15 cellular contexts compared by ENCODE assay signal in the genomic region with DNA sequence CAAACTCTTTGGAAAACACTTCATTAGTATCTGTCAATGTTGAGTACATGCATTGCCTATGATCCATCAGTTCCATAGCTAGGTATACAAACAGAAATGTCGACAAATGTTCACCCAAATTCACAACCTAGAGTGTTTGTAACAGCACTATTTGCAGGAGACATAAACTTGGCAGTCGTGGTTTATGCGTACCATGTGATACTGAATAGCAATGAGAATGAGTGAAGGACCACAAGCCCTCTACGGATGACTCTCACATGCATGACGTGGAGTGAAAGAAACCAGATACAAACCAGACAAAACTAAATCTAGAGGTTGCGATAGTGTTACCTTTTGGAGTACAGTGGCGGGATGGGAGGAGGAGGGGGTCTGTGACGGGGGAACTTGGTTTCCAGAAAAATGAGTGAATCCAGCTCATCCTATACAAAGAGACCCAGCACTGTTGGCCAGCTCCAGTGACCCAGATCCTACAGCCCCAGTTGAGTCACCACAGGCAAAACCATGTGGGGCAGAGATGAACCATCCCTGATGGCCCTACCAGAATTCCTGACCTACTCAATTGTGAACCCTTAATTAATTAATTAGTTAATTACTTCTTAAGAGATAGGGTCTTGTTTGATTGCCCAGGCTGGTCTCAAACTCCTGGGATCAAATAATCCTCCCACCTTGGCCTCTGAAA. TPM values are rescaled to one million over a fixed set of nuclear protein-coding genes. Genes with fewer than 3 reads are reported as not detected.
DNase-seq lines count a peak whose midpoint lies in the region; ATAC-seq and TF ChIP-seq lines count a peak whose summit lies in the region.
"Had no signal": no experiment of that assay in that cellular context is flagged by ENCODE, and none has a peak within 500 bp of the region (broad histone marks: within the 10 kb centered on the region; RNA-seq: fewer than 3 reads in every experiment).

No MANE protein-coding gene starts in this region.

- POLR2A ChIA-PET in activated CD8-positive, alpha-beta T cell treated with anti-CD3 and anti-CD28 coated beads for 36 hours (lab: Charles Lee) = no interaction called here
- POLR2A ChIA-PET in activated CD8-positive, alpha-beta T cell treated with anti-CD3 and anti-CD28 coated beads, Interleukin-2, amount 10 ng/mL, durations not matched to agents 7 days and 5 days (lab: Charles Lee) = no interaction called here

- H3K36me3 ChIP-seq in heart right ventricle = no peaks in the 10 kb centered on the region
- no peaks in the 10 kb centered on the region for H3K36me3 ChIP-seq in lower lobe of right lung

- H3K27me3 ChIP-seq in heart right ventricle (peaks cover 0 to 4% (median 0%) of the 10 kb centered on the region in 7 donors), lower lobe of right lung (ENCODE audit: low read depth) (no peaks in the 10 kb centered on the region)

- intact Hi-C loops in activated CD8-positive, alpha-beta T cell treated with anti-CD3 and anti-CD28 coated beads for 36 hours (cut with micrococcal nuclease) = no loop called here
- intact Hi-C loops in heart right ventricle (cut with DNase I) (no loop called here), cardiac septum (cut with DNase I) (no loop called here), lower lobe of right lung (cut with DNase I) (no loop called here)

- no peaks in the 10 kb centered on the region for H3K27me3 Mint-ChIP-seq in activated CD8-positive, alpha-beta T cell treated with anti-CD3 and anti-CD28 coated beads for 36 hours
- H3K27me3 Mint-ChIP-seq in activated CD8-positive, alpha-beta T cell treated with anti-CD3 and anti-CD28 coated beads, Interleukin-2, amount 10 ng/mL, durations not matched to agents 7 days and 5 days (ENCODE audit: low read depth) = no peaks in the 10 kb centered on the region
- H3K27me3 Mint-ChIP-seq in stimulated activated naive CD8-positive, alpha-beta T cell treated with anti-CD3 and anti-CD28 coated beads, Interleukin-15, amount 100 ng/mL, for 72 hours = no peaks in the 10 kb centered on the region

- no peak overlapping the region for H3K27ac Mint-ChIP-seq in activated CD8-positive, alpha-beta T cell treated with anti-CD3 and anti-CD28 coated beads for 36 hours
- no peak overlapping the region for H3K27ac Mint-ChIP-seq in activated CD8-positive, alpha-beta T cell treated with anti-CD3 and anti-CD28 coated beads, Interleukin-2, amount 10 ng/mL, durations not matched to agents 7 days and 5 days
- H3K27ac Mint-ChIP-seq in stimulated activated naive CD8-positive, alpha-beta T cell treated with anti-CD3 and anti-CD28 coated beads, Interleukin-15, amount 100 ng/mL, for 72 hours = no peak overlapping the region

- DNase-seq in activated CD8-positive, alpha-beta T cell treated with anti-CD3 and anti-CD28 coated beads for 36 hours = no peak
- no peak for DNase-seq in activated CD8-positive, alpha-beta T cell treated with anti-CD3 and anti-CD28 coated beads, Interleukin-2, amount 10 ng/mL, durations not matched to agents 7 days and 5 days
- DNase-seq in heart right ventricle (no peak), cardiac septum (ENCODE audit: low spot score) (no peak), lower lobe of right lung (peak; percentile 10)
- no peak for DNase-seq in stimulated activated naive CD8-positive, alpha-beta T cell treated with anti-CD3 and anti-CD28 coated beads, Interleukin-15, amount 100 ng/mL, for 72 hours
- DNase-seq in stimulated activated naive CD4-positive, alpha-beta T cell treated with Interleukin-2 at 50 U/mL for 16 hours (lab: John Stamatoyannopoulos, UW) = no peak
- DNase-seq: 8988T, NCI-H1417, NCI-H1694 treated with DMSO at 0.1 percent for 48 hours, NCI-H446 treated with DMSO at 0.1 percent for 48 hours, NCI-H526 treated with DMSO at 0.1 percent for 48 hours, SHP77 had no signal

- H3K27ac ChIP-seq in heart right ventricle = no peak overlapping the region
- no peak overlapping the region for H3K27ac ChIP-seq in lower lobe of right lung
- H3K27ac ChIP-seq: C4-2B had no signal

- H3K4me1 ChIP-seq in heart right ventricle (peaks cover 0 to 3% (median 0%) of the 10 kb centered on the region in 9 donors), lower lobe of right lung (no peaks in the 10 kb centered on the region)

- 39 to 61% methylated on average over 8 of the region's 8 CpGs for WGBS in heart right ventricle, 2 donors

- ATAC-seq in activated CD8-positive, alpha-beta T cell treated with anti-CD3 and anti-CD28 coated beads for 36 hours = peak; percentile 49
- no peak for ATAC-seq in activated CD8-positive, alpha-beta T cell treated with anti-CD3 and anti-CD28 coated beads, Interleukin-2, amount 10 ng/mL, durations not matched to agents 7 days and 5 days
- ATAC-seq in heart right ventricle (peak in 5 of 8 donors; percentile 49 to 67 (median 52)), lower lobe of right lung (no peak), GM19467 (IDR thresholded peaks at IDR 0.05; ENCODE audit: unreplicated experiment) (no peak)
- peak; percentile 78 for ATAC-seq in stimulated activated naive CD8-positive, alpha-beta T cell treated with anti-CD3 and anti-CD28 coated beads, Interleukin-15, amount 100 ng/mL, for 72 hours

- no peaks in the 10 kb centered on the region for H3K9me3 Mint-ChIP-seq in activated CD8-positive, alpha-beta T cell treated with anti-CD3 and anti-CD28 coated beads for 36 hours
- H3K9me3 Mint-ChIP-seq in activated CD8-positive, alpha-beta T cell treated with anti-CD3 and anti-CD28 coated beads, Interleukin-2, amount 10 ng/mL, durations not matched to agents 7 days and 5 days (ENCODE audit: insufficient read depth) = no peaks in the 10 kb centered on the region
- no peaks in the 10 kb centered on the region for H3K9me3 Mint-ChIP-seq in stimulated activated naive CD8-positive, alpha-beta T cell treated with anti-CD3 and anti-CD28 coated beads, Interleukin-15, amount 100 ng/mL, for 72 hours

- TF ChIP-seq CTCF in activated CD8-positive, alpha-beta T cell treated with anti-CD3 and anti-CD28 coated beads for 36 hours (IDR thresholded peaks at IDR 0.05) = no peak
- no peak for TF ChIP-seq CTCF in heart right ventricle (IDR thresholded peaks at IDR 0.05)
- TF ChIP-seq CTCF in lower lobe of right lung (IDR thresholded peaks at IDR 0.05) = no peak

- no peak overlapping the region for H3K4me3 Mint-ChIP-seq in activated CD8-positive, alpha-beta T cell treated with anti-CD3 and anti-CD28 coated beads for 36 hours
- H3K4me3 Mint-ChIP-seq in activated CD8-positive, alpha-beta T cell treated with anti-CD3 and anti-CD28 coated beads, Interleukin-2, amount 10 ng/mL, durations not matched to agents 7 days and 5 days = no peak overlapping the region
- no peak overlapping the region for H3K4me3 Mint-ChIP-seq in stimulated activated naive CD8-positive, alpha-beta T cell treated with anti-CD3 and anti-CD28 coated beads, Interleukin-15, amount 100 ng/mL, for 72 hours

- H3K9me3 ChIP-seq in heart right ventricle (no peaks in the 10 kb centered on the region), lower lobe of right lung (no peaks in the 10 kb centered on the region)

- H3K4me3 ChIP-seq in heart right ventricle (no peak overlapping the region), lower lobe of right lung (no peak overlapping the region)

- peaks cover 9% of the 10 kb centered on the region for H3K4me1 Mint-ChIP-seq in activated CD8-positive, alpha-beta T cell treated with anti-CD3 and anti-CD28 coated beads for 36 hours (ENCODE audit: low read depth)
- H3K4me1 Mint-ChIP-seq in activated CD8-positive, alpha-beta T cell treated with anti-CD3 and anti-CD28 coated beads, Interleukin-2, amount 10 ng/mL, durations not matched to agents 7 days and 5 days (ENCODE audit: low read depth) = peaks cover 3% of the 10 kb centered on the region
- peaks cover 3% of the 10 kb centered on the region for H3K4me1 Mint-ChIP-seq in stimulated activated naive CD8-positive, alpha-beta T cell treated with anti-CD3 and anti-CD28 coated beads, Interleukin-15, amount 100 ng/mL, for 72 hours

- CTCF ChIA-PET in activated CD8-positive, alpha-beta T cell treated with anti-CD3 and anti-CD28 coated beads for 36 hours (lab: Charles Lee) = no interaction called here
- CTCF ChIA-PET in activated CD8-positive, alpha-beta T cell treated with anti-CD3 and anti-CD28 coated beads, Interleukin-2, amount 10 ng/mL, durations not matched to agents 7 days and 5 days (lab: Charles Lee) = no interaction called here

- H3K36me3 Mint-ChIP-seq in activated CD8-positive, alpha-beta T cell treated with anti-CD3 and anti-CD28 coated beads for 36 hours (ENCODE audit: low read depth) = no peaks in the 10 kb centered on the region
- no peaks in the 10 kb centered on the region for H3K36me3 Mint-ChIP-seq in activated CD8-positive, alpha-beta T cell treated with anti-CD3 and anti-CD28 coated beads, Interleukin-2, amount 10 ng/mL, durations not matched to agents 7 days and 5 days (ENCODE audit: low read depth)

RNA-seq across cellular contexts. Expression of gene ULK2, which starts 15.9 kb away (rescaled TPM):
- total RNA-seq in activated CD8-positive, alpha-beta T cell treated with anti-CD3 and anti-CD28 coated beads for 36 hours = 1 to 10 TPM; 6.3 TPM
- total RNA-seq in activated CD8-positive, alpha-beta T cell treated with anti-CD3 and anti-CD28 coated beads, Interleukin-2, amount 10 ng/mL, durations not matched to agents 7 days and 5 days = 1 to 10 TPM; 8.7 to 9.5 TPM
- total RNA-seq in heart right ventricle (10 to 100 TPM; 12.0 to 23.7 (median 18.0) TPM), cardiac septum (14.0 TPM), lower lobe of right lung (20.1 TPM)
- polyA plus RNA-seq in heart right ventricle = 1 to 10 TPM; 2.9 to 5.9 TPM

Comparison
In these comparisons a context has a peak if more than half of its experiments do, and no peak if none do; other contexts are left out.
1. ATAC-seq: peak in activated CD8-positive, alpha-beta T cell treated with anti-CD3 and anti-CD28 coated beads for 36 hours (single experiment), heart right ventricle (5 of 8) and stimulated activated naive CD8-positive, alpha-beta T cell treated with anti-CD3 and anti-CD28 coated beads, Interleukin-15, amount 100 ng/mL, for 72 hours (single experiment); none in activated CD8-positive, alpha-beta T cell treated with anti-CD3 and anti-CD28 coated beads, Interleukin-2, amount 10 ng/mL, durations not matched to agents 7 days and 5 days (single experiment), lower lobe of right lung (0 of 2) and GM19467 (single experiment).